Comparison of ENCODE assay signal across 23 cellular contexts in genomic region chr7:149692056-149692455, GRCh38.
DNase-seq lines count a peak whose midpoint lies in the region; ATAC-seq, FAIRE-seq and TF ChIP-seq lines count a peak whose summit lies in the region.
"Had no signal": no experiment of that assay in that cellular context is flagged by ENCODE, and none has a peak within 500 bp of the region (broad histone marks: within the 10 kb centered on the region; RNA-seq: fewer than 3 reads in every experiment).

No MANE protein-coding gene starts in this region.

- 92% methylated on average over 9 of the region's 9 CpGs for WGBS in right cardiac atrium
- 86% methylated on average over 9 of the region's 9 CpGs for WGBS in esophagus muscularis mucosa

- H3K4me3 Mint-ChIP-seq in mesothelial cell of epicardium, result peak overlapping the region; percentile 26
- H3K4me3 Mint-ChIP-seq: activated T-helper 1 cell treated with anti-CD3 and anti-CD28 coated beads, Interleukin-12 subunit alpha, Interleukin-12 subunit beta, Interleukin-2, Interleukin-4 antibody, amounts not matched to agents 30 ng/mL and 10 ng/mL and 1 ng/mL, durations not matched to agents 14 hours and 24 hours and 36 hours; CD4-positive, CD25-positive, alpha-beta regulatory T cell; T-helper 2 cell treated with Interferon-gamma antibody and Interleukin-4, amounts not matched to agents 5 μg/mL and 100 μg/mL, for 36 hours had no signal

- intact Hi-C loops in right cardiac atrium (cut with DNase I) (no loop called here), esophagus muscularis mucosa (cut with DNase I) (no loop called here)

- DNase-seq in right cardiac atrium, result no peak
- no peak for DNase-seq in right atrium auricular region (ENCODE audit: low spot score)
- no peak for DNase-seq in esophagus muscularis mucosa (ENCODE audit: extremely low spot score)
- no peak for DNase-seq in mesothelial cell of epicardium (ENCODE audit: low spot score in 2 of 2, unreplicated experiment in 2 of 2)
- no peak for DNase-seq in MG63
- no peak for DNase-seq in frontal cortex (ENCODE audit: low spot score in 2 of 2)
- no peak for DNase-seq in HK-2 (ENCODE audit: unreplicated experiment)
- no peak for DNase-seq in germinal center (ENCODE audit: low spot score)
- DNase-seq: activated CD8-positive, alpha-beta memory T cell treated with anti-CD3 and anti-CD28 coated beads for 24 hours; CD4-positive, CD25-positive, alpha-beta regulatory T cell; DMS79; effector CD4-positive, alpha-beta T cell; IMR-90; left ventricle myocardium superior; MM.1S; NCI-H1694; NCI-H774; SJCRH30; stimulated activated CD8-positive, alpha-beta memory T cell treated with anti-CD3 and anti-CD28 coated beads, Interleukin-4, amount 100 ng/mL, for 48 hours had no signal

- peaks cover 6% of the 10 kb centered on the region for H3K4me1 Mint-ChIP-seq in mesothelial cell of epicardium

- H3K36me3 ChIP-seq in right atrium auricular region (no peaks in the 10 kb centered on the region), esophagus muscularis mucosa (no peaks in the 10 kb centered on the region), MG63 (no peaks in the 10 kb centered on the region)
- H3K36me3 ChIP-seq: SJCRH30 had no signal

- H3K4me1 ChIP-seq in right cardiac atrium (ENCODE audit: control insufficient read depth, insufficient read depth, low read length), result no peaks in the 10 kb centered on the region
- H3K4me1 ChIP-seq in right atrium auricular region, result peaks cover 0 to 6% of the 10 kb centered on the region in 2 donors
- H3K4me1 ChIP-seq in esophagus muscularis mucosa, result peaks cover 0 to 25% (median 19%) of the 10 kb centered on the region in 4 donors
- H3K4me1 ChIP-seq: parathyroid adenoma, SJCRH30 had no signal

- H3K4me3 ChIP-seq in right cardiac atrium (ENCODE audit: low read length), result peak overlapping the region; percentile 6
- H3K4me3 ChIP-seq in right atrium auricular region, result no peak overlapping the region
- peak overlapping the region; percentile 41 to 53 (median 44) for H3K4me3 ChIP-seq in esophagus muscularis mucosa
- no peak overlapping the region for H3K4me3 ChIP-seq in MG63

- TF ChIP-seq POLR2A in esophagus muscularis mucosa (IDR thresholded peaks at IDR 0.05; ENCODE audit: low read depth), result no peak

- no peak for ATAC-seq in right cardiac atrium
- ATAC-seq: left ventricle myocardium superior had no signal

- no peaks in the 10 kb centered on the region for H3K36me3 Mint-ChIP-seq in mesothelial cell of epicardium
- H3K36me3 Mint-ChIP-seq: CD4-positive, CD25-positive, alpha-beta regulatory T cell had no signal

- no peak overlapping the region for H3K27ac Mint-ChIP-seq in mesothelial cell of epicardium
- H3K27ac Mint-ChIP-seq: activated T-helper 1 cell treated with anti-CD3 and anti-CD28 coated beads, Interleukin-12 subunit alpha, Interleukin-12 subunit beta, Interleukin-2, Interleukin-4 antibody, amounts not matched to agents 30 ng/mL and 10 ng/mL and 1 ng/mL, durations not matched to agents 14 hours and 24 hours and 36 hours; T-helper 2 cell treated with Interferon-gamma antibody and Interleukin-4, amounts not matched to agents 5 μg/mL and 100 μg/mL, for 36 hours had no signal

- TF ChIP-seq CTCF in right atrium auricular region (IDR thresholded peaks at IDR 0.05) (no peak), esophagus muscularis mucosa (IDR thresholded peaks at IDR 0.05) (no peak), mesothelial cell of epicardium (IDR thresholded peaks at IDR 0.05; ENCODE audit: unreplicated experiment) (no peak)

- TF ChIP-seq EP300 in esophagus muscularis mucosa (IDR thresholded peaks at IDR 0.05), result no peak

- H3K27me3 ChIP-seq in right cardiac atrium (ENCODE audit: control insufficient read depth, insufficient read depth) (no peaks in the 10 kb centered on the region), right atrium auricular region (peaks cover 0 to 22% of the 10 kb centered on the region in 2 donors), esophagus muscularis mucosa (peaks cover 0 to 25% (median 8%) of the 10 kb centered on the region in 4 donors), MG63 (no peaks in the 10 kb centered on the region)

- no peak overlapping the region for H3K27ac ChIP-seq in right cardiac atrium (ENCODE audit: low read length)
- no peak overlapping the region for H3K27ac ChIP-seq in right atrium auricular region
- no peak overlapping the region for H3K27ac ChIP-seq in esophagus muscularis mucosa (replicated peaks in 1 of 4)
- H3K27ac ChIP-seq: parathyroid adenoma, SJCRH30 had no signal

- H3K9me3 ChIP-seq in right cardiac atrium (ENCODE audit: control insufficient read depth, low read length), result no peaks in the 10 kb centered on the region
- peaks cover 0 to 5% of the 10 kb centered on the region in 2 donors for H3K9me3 ChIP-seq in right atrium auricular region
- no peaks in the 10 kb centered on the region for H3K9me3 ChIP-seq in esophagus muscularis mucosa
- H3K9me3 ChIP-seq in MG63, result peaks cover 3% of the 10 kb centered on the region; the same call in 1 of the 2 replicates

- FAIRE-seq in frontal cortex (lab: Jason Lieb, UNC), result no peak
- FAIRE-seq: bronchial epithelial cell had no signal

- peaks cover 79% of the 10 kb centered on the region for H3K27me3 Mint-ChIP-seq in mesothelial cell of epicardium (ENCODE audit: low read depth)

- peaks cover 13% of the 10 kb centered on the region for H3K9me3 Mint-ChIP-seq in mesothelial cell of epicardium
- H3K9me3 Mint-ChIP-seq: activated T-helper 1 cell treated with anti-CD3 and anti-CD28 coated beads, Interleukin-12 subunit alpha, Interleukin-12 subunit beta, Interleukin-2, Interleukin-4 antibody, amounts not matched to agents 30 ng/mL and 10 ng/mL and 1 ng/mL, durations not matched to agents 14 hours and 24 hours and 36 hours had no signal

Comparison
In these comparisons a context has a peak if more than half of its experiments do, and no peak if none do; other contexts are left out.
1. H3K4me3 ChIP-seq: peak in right cardiac atrium (single experiment) and esophagus muscularis mucosa (4 of 4); none in right atrium auricular region (0 of 2) and MG63 (single experiment).